In genomic region chr1:165598676-165599059, GRCh38 we compare ENCODE assay signal across 8 cellular contexts. TPM values are rescaled to one million over a fixed set of nuclear protein-coding genes. Genes with fewer than 3 reads are reported as not detected.
DNase-seq lines count a peak whose midpoint lies in the region; ATAC-seq and TF ChIP-seq lines count a peak whose summit lies in the region.

No MANE protein-coding gene starts in this region.

- H3K79me2 ChIP-seq in SK-N-SH (ENCODE audit: insufficient read depth) (no peaks in the 10 kb centered on the region), smooth muscle cell (ENCODE audit: low read depth) (no peaks in the 10 kb centered on the region)

- H3K36me3 ChIP-seq in SK-N-SH (replicated peaks in 1 of 2; ENCODE audit: control insufficient read depth in 1 of 2, insufficient read depth in 2 of 2, low read length in 1 of 2) (no peaks in the 10 kb centered on the region), smooth muscle cell (ENCODE audit: low read depth) (no peaks in the 10 kb centered on the region)

- H4K20me1 ChIP-seq in SK-N-SH (ENCODE audit: insufficient read depth) (no peaks in the 10 kb centered on the region), smooth muscle cell (ENCODE audit: low read depth) (no peaks in the 10 kb centered on the region)

- H3K4me3 ChIP-seq in SK-N-SH (ENCODE audit: low read depth in 2 of 2, low read length in 1 of 2) (peak overlapping the region; percentile 68 to 80), right cardiac atrium (ENCODE audit: low read length) (peak overlapping the region; percentile 33), smooth muscle cell (peak overlapping the region; percentile 53)

- TF ChIP-seq CTCF in SK-N-SH (IDR thresholded peaks at IDR 0.05): no peak
- TF ChIP-seq CTCF in VCaP (conservative IDR thresholded peaks at IDR 0.05): no peak
- no peak for TF ChIP-seq CTCF in smooth muscle cell (IDR thresholded peaks at IDR 0.05; ENCODE audit: borderline replicate concordance, insufficient read depth, poor library complexity, severe bottlenecking)

- ATAC-seq in SK-N-SH treated with all-trans-retinoic acid at 6 μM for 48 hours: no peak
- no peak for ATAC-seq in right cardiac atrium
- no peak for ATAC-seq in HG03039 (IDR thresholded peaks at IDR 0.05; ENCODE audit: unreplicated experiment)
- no peak for ATAC-seq in HG03139 (IDR thresholded peaks at IDR 0.05; ENCODE audit: unreplicated experiment)

- peaks cover 5% of the 10 kb centered on the region in 2 experiments; a peak in 3 of 4 replicates for H3K4me1 ChIP-seq in SK-N-SH (ENCODE audit: control insufficient read depth in 1 of 2, insufficient read depth in 2 of 2, low read depth in 1 of 2, low read length in 1 of 2)
- no peaks in the 10 kb centered on the region for H3K4me1 ChIP-seq in right cardiac atrium (ENCODE audit: control insufficient read depth, insufficient read depth, low read length)
- peaks cover 6% of the 10 kb centered on the region for H3K4me1 ChIP-seq in smooth muscle cell (ENCODE audit: low read depth)

- H3K4me2 ChIP-seq in SK-N-SH (peak overlapping the region; percentile 87), smooth muscle cell (peak overlapping the region; percentile 85)

- H3F3A ChIP-seq in SK-N-SH (replicated peaks; ENCODE audit: insufficient read depth): no peaks in the 10 kb centered on the region
- H3F3A ChIP-seq in smooth muscle cell (ENCODE audit: low read depth): no peaks in the 10 kb centered on the region

- H2AFZ ChIP-seq in SK-N-SH (ENCODE audit: low read depth): peak overlapping the region; percentile 97
- peak overlapping the region; percentile 27 for H2AFZ ChIP-seq in smooth muscle cell (ENCODE audit: low read depth)

- 46% methylated on average over 3 of the region's 3 CpGs for WGBS in SK-N-SH (ENCODE audit: low lambda C conversion rate)
- 16% methylated on average over 3 of the region's 3 CpGs for WGBS in right cardiac atrium
- WGBS in smooth muscle cell (ENCODE audit: low lambda C conversion rate): 15% methylated on average over 3 of the region's 3 CpGs

- DNase-seq in SK-N-SH (no peak), right cardiac atrium (no peak), smooth muscle cell (lab: John Stamatoyannopoulos, UW; ENCODE audit: unreplicated experiment) (no peak), dedifferentiated amniotic fluid mesenchymal stem cell (ENCODE audit: extremely low spot score) (no peak)

- H3K27ac ChIP-seq in SK-N-SH (ENCODE audit: low read depth in 2 of 2, low read length in 1 of 2): peak overlapping the region; percentile 84 to 85
- peak overlapping the region; percentile 54; the same call in 1 of the 2 replicates for H3K27ac ChIP-seq in VCaP
- no peak overlapping the region for H3K27ac ChIP-seq in right cardiac atrium (ENCODE audit: low read length)
- peak overlapping the region; percentile 86 for H3K27ac ChIP-seq in smooth muscle cell (ENCODE audit: low read depth)

- POLR2A ChIA-PET in SK-N-SH (lab: Yijun Ruan, JAX): interaction anchor here (0.6 kb wide), 1 partner anchor 331 kb away, joined by 3 read pairs; no protein-coding TSS in a partner anchor

- TF ChIP-seq EP300 in SK-N-SH (IDR thresholded peaks at IDR 0.05; ENCODE audit: borderline replicate concordance in 1 of 2, low read depth in 1 of 2, low read length in 1 of 2): no peak

- CTCF ChIA-PET in SK-N-SH (lab: Yijun Ruan, JAX): interaction anchor here (0.7 to 16.7 kb wide), 8 partner anchors 99 to 326 kb away, joined by 3 to 277 read pairs (median 4); partner anchors contain the start of gene ALDH9A1

- H3K9ac ChIP-seq in SK-N-SH (peak overlapping the region; percentile 77), smooth muscle cell (ENCODE audit: low read depth) (peak overlapping the region; percentile 87)

- H3K9me3 ChIP-seq in SK-N-SH: no peaks in the 10 kb centered on the region
- no peaks in the 10 kb centered on the region for H3K9me3 ChIP-seq in right cardiac atrium (ENCODE audit: control insufficient read depth, low read length)
- H3K9me3 ChIP-seq in smooth muscle cell (replicated peaks; ENCODE audit: low read depth): no peaks in the 10 kb centered on the region

- H3K27me3 ChIP-seq in SK-N-SH (ENCODE audit: insufficient read depth) (0 out of 2 replicates have a peak, but pooled peaks cover under 1% of the 10 kb centered on the region), right cardiac atrium (ENCODE audit: control insufficient read depth, insufficient read depth) (no peaks in the 10 kb centered on the region), smooth muscle cell (ENCODE audit: low read depth) (peaks cover 11% of the 10 kb centered on the region)

- H3K9me2 ChIP-seq in SK-N-SH: no peaks in the 10 kb centered on the region

- intact Hi-C loops in right cardiac atrium (cut with DNase I): no loop called here

- TF ChIP-seq RAD21 in SK-N-SH (IDR thresholded peaks at IDR 0.05; ENCODE audit: low read length): no peak

TF ChIP-seq in SK-N-SH, 30 proteins besides CTCF, POLR2A, EP300 and RAD21 (continues in another document):
- TF ChIP-seq EZH2phosphoT487 (IDR thresholded peaks at IDR 0.05; ENCODE audit: borderline replicate concordance, low read depth) (no peak), SMC3 (IDR thresholded peaks at IDR 0.05; ENCODE audit: low read depth, low read length) (no peak), MXI1 (IDR thresholded peaks at IDR 0.05; ENCODE audit: low read depth, low read length) (no peak), TEAD4 (IDR thresholded peaks at IDR 0.05; ENCODE audit: borderline replicate concordance, insufficient read depth) (no peak), GATA2 (CRISPR knock-in tag; IDR thresholded peaks at IDR 0.05) (no peak), JUND (IDR thresholded peaks at IDR 0.05) (no peak), RXRA (IDR thresholded peaks at IDR 0.05; ENCODE audit: borderline replicate concordance, low read depth) (no peak), USF1 (IDR thresholded peaks at IDR 0.05; ENCODE audit: borderline replicate concordance, low read depth) (no peak), NFIC (IDR thresholded peaks at IDR 0.05; ENCODE audit: borderline replicate concordance) (no peak), USF2 (IDR thresholded peaks at IDR 0.05; ENCODE audit: borderline replicate concordance, low read depth, low read length) (no peak), RCOR1 (IDR thresholded peaks at IDR 0.05; ENCODE audit: low read length) (no peak)

TF ChIP-seq in SK-N-SH treated with all-trans-retinoic acid at 6 μM for 48 hours, 23 proteins besides CTCF, POLR2A, EP300 and RAD21:
- TF ChIP-seq BACH2 (CRISPR knock-in tag; IDR thresholded peaks at IDR 0.05; ENCODE audit: borderline replicate concordance): no peak

RNA-seq across cellular contexts. Expression of gene MGST3, which starts 32.4 kb away (rescaled TPM):
- polyA plus RNA-seq in SK-N-SH (2012; rRNA removed): 245 and 270 TPM in 2 replicates
- polyA plus RNA-seq in SK-N-SH (2012; cell fraction: cytosol; rRNA removed): 271 and 282 TPM in 2 replicates
- 107 and 115 TPM in 2 replicates for polyA plus RNA-seq in SK-N-SH (2012; cell fraction: nucleus; rRNA removed)
- total RNA-seq in right cardiac atrium: 100 to 1,000 TPM; 444 to 541 (median 465) TPM
- 805 TPM for polyA plus RNA-seq in right cardiac atrium
- total RNA-seq in smooth muscle cell: 155 and 203 TPM in 2 replicates
- 258 and 265 TPM in 2 replicates for polyA plus RNA-seq in smooth muscle cell

RNA-seq across cellular contexts. Expression of gene LRRC52, which starts 54.9 kb away (rescaled TPM):
- polyA plus RNA-seq in SK-N-SH (2012; rRNA removed) (not detected in 2 replicates), right cardiac atrium (0.05 TPM), smooth muscle cell (not detected in 2 replicates)
- not detected in 2 replicates for polyA plus RNA-seq in SK-N-SH (2012; cell fraction: cytosol; rRNA removed)
- not detected in 2 replicates for polyA plus RNA-seq in SK-N-SH (2012; cell fraction: nucleus; rRNA removed)
- total RNA-seq in right cardiac atrium (not detected), smooth muscle cell (not detected in 2 replicates)
